ENCODE assay signal across 28 cellular contexts in the genomic region with DNA sequence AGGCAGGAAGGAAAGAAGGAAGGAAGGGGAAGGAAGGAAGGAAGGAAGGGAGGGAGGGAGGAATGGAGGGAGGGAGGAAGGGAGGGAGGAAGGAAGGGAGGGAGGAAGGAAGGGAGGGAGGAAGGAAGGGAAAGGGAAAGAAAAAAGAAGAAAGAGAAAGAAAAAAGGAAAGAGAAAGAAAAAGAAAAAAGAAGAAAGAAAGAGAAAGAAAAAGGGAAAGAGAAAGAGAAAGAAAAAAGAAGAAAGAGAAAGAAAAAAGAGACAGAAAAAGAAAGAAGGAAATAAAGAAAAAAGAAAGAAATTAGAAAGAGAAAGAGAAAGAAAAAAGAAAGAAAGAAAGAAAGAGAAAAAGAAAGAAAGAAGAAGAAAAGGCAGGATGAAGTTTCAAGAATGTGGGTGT.
"Had no signal": no experiment of that assay in that cellular context is flagged by ENCODE, and none has a peak within 500 bp of the region (broad histone marks: within the 10 kb centered on the region; RNA-seq: fewer than 3 reads in every experiment).

No MANE protein-coding gene starts in this region.

- H3K9me3 ChIP-seq: stomach, suprapubic skin, testis, thoracic aorta, thyroid gland, tibial artery, tibial nerve, transverse colon, upper lobe of left lung, upper lobe of right lung, uterus, vagina had no signal

- H3K27me3 Mint-ChIP-seq: stimulated activated memory B cell treated with anti-CD40 and anti-IgM and Interleukin-4, amounts not matched to agents 10 μg/mL and 1 μg/mL and 100 μg/mL, for 72 hours had no signal

- H3K9me3 Mint-ChIP-seq: stimulated activated effector memory CD8-positive, alpha-beta T cell treated with anti-CD3 and anti-CD28 coated beads, Interleukin-12 subunit alpha, Interleukin-12 subunit beta, amount 100 ng/mL, for 72 hours; stimulated activated memory B cell treated with anti-CD40 and anti-IgM and Interleukin-4, amounts not matched to agents 10 μg/mL and 1 μg/mL and 100 μg/mL, for 72 hours; stimulated activated naive CD8-positive, alpha-beta T cell treated with anti-CD3 and anti-CD28 coated beads, Interleukin-15, Interleukin-2, amounts not matched to agents 100 ng/mL and 50 ng/mL, for 24 hours had no signal

- H3K27me3 ChIP-seq: suprapubic skin, testis, thyroid gland, tibial artery, tibial nerve, transverse colon, upper lobe of left lung, upper lobe of right lung, uterus, vagina had no signal

- H3K4me3 Mint-ChIP-seq: stimulated activated effector memory CD8-positive, alpha-beta T cell treated with anti-CD3 and anti-CD28 coated beads, Interleukin-12 subunit alpha, Interleukin-12 subunit beta, amount 100 ng/mL, for 72 hours; stimulated activated memory B cell treated with anti-CD40 and anti-IgM and Interleukin-4, amounts not matched to agents 10 μg/mL and 1 μg/mL and 100 μg/mL, for 72 hours; stimulated activated naive B cell treated with anti-CD40 and anti-IgM and Interleukin-4, amounts not matched to agents 10 μg/mL and 1 μg/mL and 100 μg/mL, for 72 hours; stimulated activated naive CD8-positive, alpha-beta T cell treated with anti-CD3 and anti-CD28 coated beads, Interleukin-15, Interleukin-2, amounts not matched to agents 100 ng/mL and 50 ng/mL, for 24 hours; type B pancreatic cell had no signal

- H3K27ac Mint-ChIP-seq: stimulated activated effector memory CD8-positive, alpha-beta T cell treated with anti-CD3 and anti-CD28 coated beads, Interleukin-12 subunit alpha, Interleukin-12 subunit beta, amount 100 ng/mL, for 72 hours; stimulated activated memory B cell treated with anti-CD40 and anti-IgM and Interleukin-4, amounts not matched to agents 10 μg/mL and 1 μg/mL and 100 μg/mL, for 72 hours; stimulated activated naive B cell treated with anti-CD40 and anti-IgM and Interleukin-4, amounts not matched to agents 10 μg/mL and 1 μg/mL and 100 μg/mL, for 72 hours; stimulated activated naive CD8-positive, alpha-beta T cell treated with anti-CD3 and anti-CD28 coated beads, Interleukin-15, Interleukin-2, amounts not matched to agents 100 ng/mL and 50 ng/mL, for 24 hours; type B pancreatic cell had no signal

- ATAC-seq: stimulated activated effector memory CD8-positive, alpha-beta T cell treated with anti-CD3 and anti-CD28 coated beads, Interleukin-12 subunit alpha, Interleukin-12 subunit beta, amount 100 ng/mL, for 72 hours; stimulated activated memory B cell treated with anti-CD40 and anti-IgM and Interleukin-4, amounts not matched to agents 10 μg/mL and 1 μg/mL and 100 μg/mL, for 72 hours; stimulated activated naive B cell treated with anti-CD40 and anti-IgM and Interleukin-4, amounts not matched to agents 10 μg/mL and 1 μg/mL and 100 μg/mL, for 72 hours; stimulated activated naive CD8-positive, alpha-beta T cell treated with anti-CD3 and anti-CD28 coated beads, Interleukin-15, Interleukin-2, amounts not matched to agents 100 U/mL and 50 U/mL, for 24 hours; upper lobe of right lung had no signal

- H3K36me3 ChIP-seq: stomach, suprapubic skin, thoracic aorta, thyroid gland, tibial artery, tibial nerve, transverse colon, upper lobe of left lung, upper lobe of right lung, uterus, vagina had no signal

- H3K4me3 ChIP-seq: stomach, suprapubic skin, testis, thoracic aorta, thyroid gland, tibial artery, tibial nerve, transverse colon, upper lobe of left lung, upper lobe of right lung, uterus, vagina had no signal

- H3K4me1 ChIP-seq: stomach, suprapubic skin, testis, thyroid gland, tibial artery, tibial nerve, transverse colon, upper lobe of left lung, upper lobe of right lung, uterus, vagina had no signal

- DNase-seq: stimulated activated CD4-positive, alpha-beta T cell treated with anti-CD3 and anti-CD28 coated beads, Interleukin-2, amount 100 ng/mL, for 48 hours; stimulated activated CD4-positive, alpha-beta T cell treated with anti-CD3 and anti-CD28 coated beads, Interleukin-4, amount 100 ng/mL, for 1 hour; stimulated activated CD4-positive, alpha-beta T cell treated with anti-CD3 and anti-CD28 coated beads, Interleukin-4, amount 100 ng/mL, for 24 hours; stimulated activated CD4-positive, alpha-beta T cell treated with anti-CD3 and anti-CD28 coated beads, Interleukin-4, amount 100 ng/mL, for 4 hours; stimulated activated CD8-positive, alpha-beta memory T cell treated with anti-CD3 and anti-CD28 coated beads, Interleukin-4, amount 100 ng/mL, for 48 hours; stimulated activated naive B cell treated with anti-CD40 and anti-IgM and Interleukin-4, amounts not matched to agents 10 μg/mL and 1 μg/mL and 100 μg/mL, for 72 hours; stimulated activated naive CD4-positive, alpha-beta T cell; stimulated activated naive CD4-positive, alpha-beta T cell treated with Interleukin-2 at 50 U/mL for 16 hours; stimulated activated naive CD8-positive, alpha-beta T cell treated with anti-CD3 and anti-CD28 coated beads, Interleukin-15, Interleukin-2, amounts not matched to agents 100 U/mL and 50 U/mL, for 24 hours; stomach; substantia nigra; testis; thyroid gland; tibial artery; transverse colon; trophoblast cell; upper lobe of left lung; upper lobe of right lung; uterus had no signal

- H3K27ac ChIP-seq: stomach, suprapubic skin, testis, thoracic aorta, thyroid gland, tibial artery, tibial nerve, transverse colon, upper lobe of left lung, upper lobe of right lung, uterus, vagina had no signal

- FAIRE-seq: urothelium cell line had no signal
